Comparison of ENCODE assay signal across 8 cellular contexts in genomic region chr6:157323114-157323923, GRCh38. TPM values are rescaled to one million over a fixed set of nuclear protein-coding genes. Genes with fewer than 3 reads are reported as not detected.
DNase-seq lines count a peak whose midpoint lies in the region; ATAC-seq and TF ChIP-seq lines count a peak whose summit lies in the region.

TSS of gene TMEM242 (minus strand) at chr6:157323519. CDS start at chr6:157323499, 20 bp downstream.

- DNase-seq in CD8-positive, alpha-beta T cell: peak; percentile 78 to 95 (median 87)
- DNase-seq in HuH-7 (ENCODE audit: low spot score) (peak; percentile 93), esophagus muscularis mucosa (ENCODE audit: extremely low spot score) (peak; percentile 97), DMS 273 (lab: John Stamatoyannopoulos, UW; ENCODE audit: unreplicated experiment) (no peak)
- peak; percentile 72 for DNase-seq in activated CD8-positive, alpha-beta memory T cell treated with anti-CD3 and anti-CD28 coated beads, Interleukin-2, amount 50 U/mL, for 24 hours (ENCODE audit: extremely low read depth)
- peak; percentile 66 to 92 (median 82) for DNase-seq in naive thymus-derived CD8-positive, alpha-beta T cell
- DNase-seq in stimulated activated naive CD8-positive, alpha-beta T cell treated with anti-CD3 and anti-CD28 coated beads, Interleukin-15, Interleukin-2, amounts not matched to agents 100 U/mL and 50 U/mL, for 24 hours: peak; percentile 94

- peak within 1 kb of the TSS; percentile 86 for H3K27ac Mint-ChIP-seq in CD8-positive, alpha-beta T cell
- peak within 1 kb of the TSS; percentile 85 to 95 (median 92) for H3K27ac Mint-ChIP-seq in naive thymus-derived CD8-positive, alpha-beta T cell

- CTCF ChIA-PET in CD8-positive, alpha-beta T cell (lab: Charles Lee): interaction anchor here (0.8 to 3.2 kb wide), 10 partner anchors 8 to 574 kb away, joined by 3 to 16 read pairs (median 4); no protein-coding TSS in a partner anchor

- ATAC-seq in CD8-positive, alpha-beta T cell: peak; percentile 95
- peak; percentile 87 for ATAC-seq in GM21447 (IDR thresholded peaks at IDR 0.05; ENCODE audit: unreplicated experiment)
- peak; percentile 91 to 94 for ATAC-seq in naive thymus-derived CD8-positive, alpha-beta T cell
- peak; percentile 95 for ATAC-seq in stimulated activated naive CD8-positive, alpha-beta T cell treated with anti-CD3 and anti-CD28 coated beads, Interleukin-15, Interleukin-2, amounts not matched to agents 100 U/mL and 50 U/mL, for 24 hours

- no peak for TF ChIP-seq EP300 in esophagus muscularis mucosa (IDR thresholded peaks at IDR 0.05)

- H3K27ac ChIP-seq in CD8-positive, alpha-beta T cell (ENCODE audit: low read depth, low read length): peak within 1 kb of the TSS; percentile 66
- peak within 1 kb of the TSS; percentile 91 to 96 (median 93) for H3K27ac ChIP-seq in esophagus muscularis mucosa (replicated peaks in 1 of 4)

- TF ChIP-seq POLR2A in esophagus muscularis mucosa (IDR thresholded peaks at IDR 0.05; ENCODE audit: low read depth): peak; percentile 59

- H3K4me3 ChIP-seq in CD8-positive, alpha-beta T cell (ENCODE audit: low read depth, low read length): peak within 1 kb of the TSS; percentile 93
- peak within 1 kb of the TSS; percentile 62 to 95 (median 84) for H3K4me3 ChIP-seq in esophagus muscularis mucosa

- peaks cover 22% of the 10 kb centered on the region for H3K4me1 Mint-ChIP-seq in CD8-positive, alpha-beta T cell (ENCODE audit: low read depth)
- peaks cover 6 to 26% (median 18%) of the 10 kb centered on the region in 4 donors for H3K4me1 Mint-ChIP-seq in naive thymus-derived CD8-positive, alpha-beta T cell

- intact Hi-C loops in CD8-positive, alpha-beta T cell (cut with DNase I, micrococcal nuclease): loop anchor here (1.0 to 5.0 kb wide), 5 partner anchors 48 to 844 kb away; partner anchors contain the start of genes GTF2H5 (in 1 of the 2), SERAC1 (in 1 of the 2) and ZDHHC14 (in 1 of the 2)
- intact Hi-C loops in esophagus muscularis mucosa (cut with DNase I): loop anchor here (2.0 to 5.0 kb wide), 2 partner anchors 57 to 344 kb away; partner anchors contain the start of gene ZDHHC14

- POLR2A ChIA-PET in CD8-positive, alpha-beta T cell (lab: Charles Lee): interaction anchor here (0.6 to 1.6 kb wide), 4 partner anchors 49 to 514 kb away, joined by 3 to 9 read pairs (median 3); no protein-coding TSS in a partner anchor
- POLR2A ChIA-PET in naive thymus-derived CD8-positive, alpha-beta T cell (lab: Charles Lee): interaction anchor here (0.5 to 3.8 kb wide), 7 partner anchors 46 to 571 kb away, joined by 3 to 26 read pairs (median 3); no protein-coding TSS in a partner anchor

- H3K4me3 Mint-ChIP-seq in CD8-positive, alpha-beta T cell: peak within 1 kb of the TSS; percentile 88
- H3K4me3 Mint-ChIP-seq in naive thymus-derived CD8-positive, alpha-beta T cell: peak within 1 kb of the TSS; percentile 92 to 98 (median 96)

- peaks cover 8% of the 10 kb centered on the region for H3K4me1 ChIP-seq in CD8-positive, alpha-beta T cell (ENCODE audit: insufficient read depth, low read length)
- H3K4me1 ChIP-seq in esophagus muscularis mucosa: peaks cover 19 to 30% (median 22%) of the 10 kb centered on the region in 4 donors

- H3K36me3 Mint-ChIP-seq in CD8-positive, alpha-beta T cell: peaks cover 24% of the 10 kb centered on the region
- peaks cover 0 to 16% (median 0%) of the 10 kb centered on the region in 3 donors for H3K36me3 Mint-ChIP-seq in naive thymus-derived CD8-positive, alpha-beta T cell

- peak; percentile 24 for TF ChIP-seq CTCF in CD8-positive, alpha-beta T cell (IDR thresholded peaks at IDR 0.05)
- TF ChIP-seq CTCF in esophagus muscularis mucosa (IDR thresholded peaks at IDR 0.05): peak in 2 of 3 experiments; percentile 18 to 45

- under 1% methylated on average over 38 of the region's 50 CpGs for WGBS in esophagus muscularis mucosa

- H3K9me3 Mint-ChIP-seq in CD8-positive, alpha-beta T cell: no peaks in the 10 kb centered on the region
- no peaks in the 10 kb centered on the region for H3K9me3 Mint-ChIP-seq in naive thymus-derived CD8-positive, alpha-beta T cell

- H3K36me3 ChIP-seq in CD8-positive, alpha-beta T cell (ENCODE audit: insufficient read depth, low read length): no peaks in the 10 kb centered on the region
- peaks cover 2 to 20% (median 6%) of the 10 kb centered on the region in 4 donors for H3K36me3 ChIP-seq in esophagus muscularis mucosa

- no peaks in the 10 kb centered on the region for H3K27me3 ChIP-seq in CD8-positive, alpha-beta T cell (ENCODE audit: insufficient read depth, low read length)
- no peaks in the 10 kb centered on the region for H3K27me3 ChIP-seq in esophagus muscularis mucosa

- H3K27me3 Mint-ChIP-seq in CD8-positive, alpha-beta T cell (ENCODE audit: low read depth): peaks cover 5% of the 10 kb centered on the region
- H3K27me3 Mint-ChIP-seq in naive thymus-derived CD8-positive, alpha-beta T cell: peaks cover 0 to 15% (median 5%) of the 10 kb centered on the region in 5 donors

- no peaks in the 10 kb centered on the region for H3K9me3 ChIP-seq in CD8-positive, alpha-beta T cell (ENCODE audit: low read length)
- no peaks in the 10 kb centered on the region for H3K9me3 ChIP-seq in esophagus muscularis mucosa

RNA-seq across cellular contexts. Expression of gene TMEM242, which starts in this region (rescaled TPM):
- total RNA-seq in CD8-positive, alpha-beta T cell: 10 to 100 TPM; 13.8 to 14.0 TPM
- 10 to 100 TPM in 1 of 4 donors, 1 to 10 TPM in 3; 6.1 to 10.1 (median 8.0) TPM for total RNA-seq in esophagus muscularis mucosa
- total RNA-seq in naive thymus-derived CD8-positive, alpha-beta T cell: 10 to 100 TPM; 13.0 to 14.4 TPM
- polyA plus RNA-seq in naive thymus-derived CD8-positive, alpha-beta T cell: 10 to 100 TPM in 2 of 3 donors, 1 to 10 TPM in 1; 9.5 to 14.3 (median 10.8) TPM
